In the genomic region with DNA sequence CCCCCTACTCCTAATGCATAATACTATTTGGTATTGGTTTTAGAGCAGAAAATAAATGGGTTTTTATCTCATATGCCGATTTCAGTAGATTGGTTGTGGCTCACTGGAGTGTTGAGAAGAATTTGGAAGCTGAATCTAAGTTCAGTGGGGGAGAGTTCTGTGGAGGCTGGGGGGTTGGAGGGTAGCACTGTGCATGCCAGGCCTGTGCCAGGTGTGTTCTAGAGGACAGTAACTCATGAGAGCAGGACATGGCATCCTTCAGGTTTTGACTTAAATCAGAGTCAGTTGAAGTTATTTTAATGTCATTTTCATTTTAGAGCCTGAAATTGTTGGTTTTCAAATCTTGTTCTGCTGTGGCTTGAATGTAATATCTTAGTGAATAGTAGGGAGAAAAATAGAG, we compare ENCODE assay signal across 25 cellular contexts.
DNase-seq lines count a peak whose midpoint lies in the region; ATAC-seq, FAIRE-seq and TF ChIP-seq lines count a peak whose summit lies in the region.
"Had no signal": no experiment of that assay in that cellular context is flagged by ENCODE, and none has a peak within 500 bp of the region (broad histone marks: within the 10 kb centered on the region; RNA-seq: fewer than 3 reads in every experiment).

No MANE protein-coding gene starts in this region.

- H3K27ac Mint-ChIP-seq in immature natural killer cell, result peak overlapping the region in 1 of 6 donors; percentile 1
- H3K27ac Mint-ChIP-seq: activated CD4-positive, alpha-beta T cell treated with anti-CD3 and anti-CD28 coated beads, Interleukin-2, amount 10 ng/mL, durations not matched to agents 24 days and 14 days; activated naive CD4-positive, alpha-beta T cell treated with anti-CD3 and anti-CD28 coated beads, Interleukin-2, amount 10 ng/mL, durations not matched to agents 7 days and 5 days had no signal

- H3K9me3 ChIP-seq in cardiac muscle cell (ENCODE audit: low read depth), result no peaks in the 10 kb centered on the region
- no peaks in the 10 kb centered on the region for H3K9me3 ChIP-seq in heart left ventricle
- H3K9me3 ChIP-seq in hepatocyte (ENCODE audit: low read depth), result no peaks in the 10 kb centered on the region
- no peaks in the 10 kb centered on the region for H3K9me3 ChIP-seq in psoas muscle
- H3K9me3 ChIP-seq: BE2C, Caco-2, tibial nerve had no signal

- peaks cover 14% of the 10 kb centered on the region for H3K4me1 ChIP-seq in cardiac muscle cell (ENCODE audit: low read depth)
- peaks cover 0 to 24% (median 5%) of the 10 kb centered on the region in 12 donors for H3K4me1 ChIP-seq in heart left ventricle
- H3K4me1 ChIP-seq in hepatocyte (ENCODE audit: insufficient read depth), result peaks cover 13% of the 10 kb centered on the region
- H3K4me1 ChIP-seq in psoas muscle, result peaks cover 34% of the 10 kb centered on the region
- H3K4me1 ChIP-seq: BE2C had no signal

- no peaks in the 10 kb centered on the region for H3K36me3 ChIP-seq in cardiac muscle cell
- peaks cover 0 to 3% (median 0%) of the 10 kb centered on the region in 9 donors for H3K36me3 ChIP-seq in heart left ventricle
- no peaks in the 10 kb centered on the region for H3K36me3 ChIP-seq in hepatocyte (replicated peaks; ENCODE audit: insufficient read depth, low read depth)
- no peaks in the 10 kb centered on the region for H3K36me3 ChIP-seq in psoas muscle (ENCODE audit: insufficient read depth in 1 of 2, low read depth in 1 of 2)
- H3K36me3 ChIP-seq: BE2C, tibial nerve had no signal

- TF ChIP-seq POLR2A in heart left ventricle (IDR thresholded peaks at IDR 0.05) (no peak), GM12891 (IDR thresholded peaks at IDR 0.05; ENCODE audit: low read depth, low read length) (no peak)

- no peak for DNase-seq in cardiac muscle cell (ENCODE audit: low read depth in 1 of 2, low spot score in 1 of 2)
- DNase-seq in heart left ventricle, result no peak
- DNase-seq in hepatocyte (ENCODE audit: low spot score), result no peak
- no peak for DNase-seq in psoas muscle
- no peak for DNase-seq in GM12891 (ENCODE audit: insufficient read length, low spot score)
- no peak for DNase-seq in immature natural killer cell
- no peak for DNase-seq in NCI-H1694 (lab: John Stamatoyannopoulos, UW)
- no peak for DNase-seq in epidermal melanocyte (ENCODE audit: insufficient read length, low spot score)
- DNase-seq: activated CD4-positive, alpha-beta T cell treated with anti-CD3 and anti-CD28 coated beads, Interleukin-2, amount 10 ng/mL, durations not matched to agents 24 days and 14 days; activated naive CD4-positive, alpha-beta T cell treated with anti-CD3 and anti-CD28 coated beads, Interleukin-2, amount 10 ng/mL, durations not matched to agents 7 days and 5 days; amniotic stem cell; BE2C; Caco-2; DMS79 treated with DMSO at 0.1 percent for 48 hours; HCEC 1CT; mammary epithelial cell; NCI-H1092; NCI-H187 treated with DMSO at 0.1 percent for 48 hours; NCI-H2227 treated with DMSO at 0.1 percent for 48 hours; occipital lobe; stimulated activated CD4-positive, alpha-beta T cell treated with anti-CD3 and anti-CD28 coated beads, Interleukin-4, amount 100 ng/mL, for 4 hours; stimulated activated naive CD4-positive, alpha-beta T cell had no signal

- no peak for TF ChIP-seq CTCF in cardiac muscle cell (IDR thresholded peaks at IDR 0.05; ENCODE audit: low read depth, low read length)
- TF ChIP-seq CTCF in heart left ventricle (IDR thresholded peaks at IDR 0.05), result no peak
- TF ChIP-seq CTCF in hepatocyte (IDR thresholded peaks at IDR 0.05; ENCODE audit: poor library complexity), result no peak
- TF ChIP-seq CTCF in psoas muscle (IDR thresholded peaks at IDR 0.05), result no peak

- WGBS in heart left ventricle, 4 donors, result 73 to 81% (median 77%) methylated on average over 1 of the region's 1 CpG
- WGBS in hepatocyte (ENCODE audit: low lambda C conversion rate, missing lambda C conversion rate), result 59% methylated on average over 1 of the region's 1 CpG
- WGBS in psoas muscle, 3 donors, result 61 to 74% (median 63%) methylated on average over 1 of the region's 1 CpG

- H3K4me3 Mint-ChIP-seq in immature natural killer cell, result no peak overlapping the region
- H3K4me3 Mint-ChIP-seq: activated CD4-positive, alpha-beta T cell treated with anti-CD3 and anti-CD28 coated beads, Interleukin-2, amount 10 ng/mL, durations not matched to agents 24 days and 14 days; activated naive CD4-positive, alpha-beta T cell treated with anti-CD3 and anti-CD28 coated beads, Interleukin-2, amount 10 ng/mL, durations not matched to agents 7 days and 5 days had no signal

- no peaks in the 10 kb centered on the region for H3K9me2 ChIP-seq in hepatocyte (replicated peaks; ENCODE audit: insufficient read depth)

- peaks cover 8% of the 10 kb centered on the region for H3K79me2 ChIP-seq in hepatocyte

- peaks cover 0 to 3% (median 0%) of the 10 kb centered on the region in 3 donors for H3K27me3 Mint-ChIP-seq in immature natural killer cell (ENCODE audit: low read depth in 3 of 3)
- H3K27me3 Mint-ChIP-seq: activated CD4-positive, alpha-beta T cell treated with anti-CD3 and anti-CD28 coated beads, Interleukin-2, amount 10 ng/mL, durations not matched to agents 24 days and 14 days had no signal

- no peak overlapping the region for H2AFZ ChIP-seq in hepatocyte

- no peaks in the 10 kb centered on the region for H3K9me3 Mint-ChIP-seq in immature natural killer cell
- H3K9me3 Mint-ChIP-seq: activated CD4-positive, alpha-beta T cell treated with anti-CD3 and anti-CD28 coated beads, Interleukin-2, amount 10 ng/mL, durations not matched to agents 24 days and 14 days; activated naive CD4-positive, alpha-beta T cell treated with anti-CD3 and anti-CD28 coated beads, Interleukin-2, amount 10 ng/mL, durations not matched to agents 7 days and 5 days had no signal

- H3K4me3 ChIP-seq in cardiac muscle cell (no peak overlapping the region), heart left ventricle (no peak overlapping the region), hepatocyte (no peak overlapping the region), psoas muscle (no peak overlapping the region)
- H3K4me3 ChIP-seq: tibial nerve had no signal

- intact Hi-C loops in heart left ventricle (cut with DNase I), result no loop called here
- intact Hi-C loops in psoas muscle (cut with DNase I), result no loop called here

- ATAC-seq in heart left ventricle, result no peak
- no peak for ATAC-seq in psoas muscle
- ATAC-seq: SK-N-SH treated with all-trans-retinoic acid at 6 μM for 48 hours had no signal

- no peak for FAIRE-seq in GM12891 (lab: Jason Lieb, UNC)
- FAIRE-seq: A204.1 had no signal

- H3K27me3 ChIP-seq in cardiac muscle cell, result no peaks in the 10 kb centered on the region
- no peaks in the 10 kb centered on the region for H3K27me3 ChIP-seq in heart left ventricle
- H3K27me3 ChIP-seq in hepatocyte, result no peaks in the 10 kb centered on the region
- no peaks in the 10 kb centered on the region for H3K27me3 ChIP-seq in psoas muscle (ENCODE audit: insufficient read depth in 3 of 3, low read length in 2 of 3)
- H3K27me3 ChIP-seq: BE2C, tibial nerve had no signal

- H3K27ac ChIP-seq in cardiac muscle cell, result peak overlapping the region; percentile 23
- peak overlapping the region in 1 of 12 donors; percentile 24 for H3K27ac ChIP-seq in heart left ventricle
- peak overlapping the region; percentile 26 for H3K27ac ChIP-seq in hepatocyte
- peak overlapping the region; percentile 54 for H3K27ac ChIP-seq in psoas muscle
- H3K27ac ChIP-seq: tibial nerve had no signal

- no peaks in the 10 kb centered on the region for H4K20me1 ChIP-seq in hepatocyte (ENCODE audit: insufficient read depth, poor library complexity, severe bottlenecking)

- no peaks in the 10 kb centered on the region for H3K36me3 Mint-ChIP-seq in immature natural killer cell
- H3K36me3 Mint-ChIP-seq: activated naive CD4-positive, alpha-beta T cell treated with anti-CD3 and anti-CD28 coated beads, Interleukin-2, amount 10 ng/mL, durations not matched to agents 7 days and 5 days had no signal

- H3K4me1 Mint-ChIP-seq in immature natural killer cell, result no peaks in the 10 kb centered on the region
- H3K4me1 Mint-ChIP-seq: activated CD4-positive, alpha-beta T cell treated with anti-CD3 and anti-CD28 coated beads, Interleukin-2, amount 10 ng/mL, durations not matched to agents 24 days and 14 days; activated naive CD4-positive, alpha-beta T cell treated with anti-CD3 and anti-CD28 coated beads, Interleukin-2, amount 10 ng/mL, durations not matched to agents 7 days and 5 days had no signal

- H3K4me2 ChIP-seq in hepatocyte, result no peak overlapping the region

TF ChIP-seq in GM12891, 5 proteins besides CTCF, POLR2A, EP300 and RAD21:
- no peak for TF ChIP-seq POU2F2 (IDR thresholded peaks at IDR 0.05; ENCODE audit: low read depth, low read length)
- TF ChIP-seq POLR2AphosphoS5 (IDR thresholded peaks at IDR 0.05; ENCODE audit: low read depth, low read length), result no peak
- no peak for TF ChIP-seq PAX5 (IDR thresholded peaks at IDR 0.05; ENCODE audit: insufficient read depth, low read length, severe bottlenecking)
- TF ChIP-seq TAF1 (IDR thresholded peaks at IDR 0.05; ENCODE audit: low read depth, low read length), result no peak
- TF ChIP-seq SPI1 (IDR thresholded peaks at IDR 0.05; ENCODE audit: low read depth, low read length), result no peak
